Comparison of ENCODE assay signal across 8 cellular contexts in genomic region chr9:120868676-120869359, GRCh38. TPM values are rescaled to one million over a fixed set of nuclear protein-coding genes. Genes with fewer than 3 reads are reported as not detected.
A peak's percentile ranks its signal among the peaks of the same experiment; 100 is the strongest.
DNase-seq lines count a peak whose midpoint lies in the region; ATAC-seq, FAIRE-seq and TF ChIP-seq lines count a peak whose summit lies in the region.

No MANE protein-coding gene starts in this region.

- peak; percentile 43 for TF ChIP-seq POLR2A in GM19193 (IDR thresholded peaks at IDR 0.05; ENCODE audit: extremely low read depth, insufficient read depth, insufficient read length)

- no peak for TF ChIP-seq EP300 in neural cell (conservative IDR thresholded peaks at IDR 0.05; ENCODE audit: poor library complexity, severe bottlenecking)

- H3K4me2 ChIP-seq in BLaER1 treated with 17β-estradiol and CSF1 and Interleukin-3, amounts not matched to agents 10 nM and 100 nM, result peak overlapping the region; percentile 77 to 94 (median 85)
- no peak overlapping the region for H3K4me2 ChIP-seq in neural cell (ENCODE audit: low read length)

- H3K9ac ChIP-seq in BLaER1 treated with 17β-estradiol and CSF1 and Interleukin-3, amounts not matched to agents 10 nM and 100 nM, result peak overlapping the region; percentile 64 to 78 (median 73); a peak in 21 of 22 replicates
- H3K9ac ChIP-seq in neural cell (ENCODE audit: low read length), result peak overlapping the region; percentile 23

- peak overlapping the region; percentile 66 to 79 (median 75); a peak in 21 of 22 replicates for H3K27ac ChIP-seq in BLaER1 treated with 17β-estradiol and CSF1 and Interleukin-3, amounts not matched to agents 10 nM and 100 nM
- no peak overlapping the region for H3K27ac ChIP-seq in neural cell (ENCODE audit: low read length)

- H3K27me3 Mint-ChIP-seq in stimulated activated naive CD8-positive, alpha-beta T cell treated with anti-CD3 and anti-CD28 coated beads, Interleukin-15, amount 100 ng/mL, for 72 hours, result no peaks in the 10 kb centered on the region

- no peaks in the 10 kb centered on the region for H3K27me3 ChIP-seq in BLaER1 treated with 17β-estradiol and CSF1 and Interleukin-3, amounts not matched to agents 10 nM and 100 nM
- H3K27me3 ChIP-seq in neural cell (ENCODE audit: insufficient read depth, low read depth, low read length), result no peaks in the 10 kb centered on the region

- TF ChIP-seq CTCF in neural cell (IDR thresholded peaks at IDR 0.05; ENCODE audit: poor library complexity, severe bottlenecking), result peak; percentile 44

- H3K9me3 Mint-ChIP-seq in stimulated activated naive CD8-positive, alpha-beta T cell treated with anti-CD3 and anti-CD28 coated beads, Interleukin-15, amount 100 ng/mL, for 72 hours, result no peaks in the 10 kb centered on the region

- H3K27ac Mint-ChIP-seq in stimulated activated naive CD8-positive, alpha-beta T cell treated with anti-CD3 and anti-CD28 coated beads, Interleukin-15, amount 100 ng/mL, for 72 hours, result peak overlapping the region; percentile 94 to 96

- DNase-seq in RCC 7860 (ENCODE audit: low spot score) (peak; percentile 88), fibroblast of the conjunctiva (ENCODE audit: low read depth) (peak; percentile 91)
- DNase-seq in activated effector memory CD4-positive, alpha-beta T cell treated with Interleukin-2 at 50 U/mL for 16 hours, result peak; percentile 96
- peak; percentile 94 for DNase-seq in stimulated activated naive CD8-positive, alpha-beta T cell treated with anti-CD3 and anti-CD28 coated beads, Interleukin-15, amount 100 ng/mL, for 72 hours

- no peak overlapping the region for H2AFZ ChIP-seq in neural cell (ENCODE audit: low read depth, low read length)

- peaks cover 4% of the 10 kb centered on the region for H3F3A ChIP-seq in neural cell (ENCODE audit: insufficient read depth, low read length, poor library complexity, severe bottlenecking)

- peak; percentile 80 for ATAC-seq in HG03439 (IDR thresholded peaks at IDR 0.05; ENCODE audit: unreplicated experiment)
- peak; percentile 89 for ATAC-seq in stimulated activated naive CD8-positive, alpha-beta T cell treated with anti-CD3 and anti-CD28 coated beads, Interleukin-15, amount 100 ng/mL, for 72 hours

- H3K4me3 Mint-ChIP-seq in stimulated activated naive CD8-positive, alpha-beta T cell treated with anti-CD3 and anti-CD28 coated beads, Interleukin-15, amount 100 ng/mL, for 72 hours, result peak overlapping the region; percentile 87 to 88

- H3K36me3 ChIP-seq in BLaER1 treated with 17β-estradiol and CSF1 and Interleukin-3, amounts not matched to agents 10 nM and 100 nM, result peaks cover 44 to 82% (median 75%) of the 10 kb centered on the region in 11 experiments
- H3K36me3 ChIP-seq in neural cell (ENCODE audit: insufficient read depth, low read length), result no peaks in the 10 kb centered on the region

- TF ChIP-seq RAD21 in neural cell (conservative IDR thresholded peaks at IDR 0.05), result no peak

- no peak for FAIRE-seq in RCC 7860 (lab: Jason Lieb, UNC)

- H4K20me1 ChIP-seq in BLaER1 treated with 17β-estradiol and CSF1 and Interleukin-3, amounts not matched to agents 10 nM and 100 nM, result peaks cover 0 to 15% (median 0%) of the 10 kb centered on the region in 11 experiments; a peak in 2 of 22 replicates
- H4K20me1 ChIP-seq in neural cell (ENCODE audit: insufficient read depth), result no peaks in the 10 kb centered on the region

- H3K4me1 Mint-ChIP-seq in stimulated activated naive CD8-positive, alpha-beta T cell treated with anti-CD3 and anti-CD28 coated beads, Interleukin-15, amount 100 ng/mL, for 72 hours, result peaks cover 73% of the 10 kb centered on the region

- H3K4me1 ChIP-seq in BLaER1 treated with 17β-estradiol and CSF1 and Interleukin-3, amounts not matched to agents 10 nM and 100 nM, result peaks cover 20 to 34% (median 32%) of the 10 kb centered on the region in 10 experiments

- H3K79me2 ChIP-seq in neural cell (replicated peaks; ENCODE audit: insufficient read depth, low read length), result no peaks in the 10 kb centered on the region

- no peaks in the 10 kb centered on the region for H3K9me2 ChIP-seq in neural cell (ENCODE audit: insufficient read depth, low read length)

- no peaks in the 10 kb centered on the region for H3K9me3 ChIP-seq in BLaER1 treated with 17β-estradiol and CSF1 and Interleukin-3, amounts not matched to agents 10 nM and 100 nM (replicated peaks in 1 of 11)
- H3K9me3 ChIP-seq in neural cell (ENCODE audit: low read length), result no peaks in the 10 kb centered on the region

- H3K4me3 ChIP-seq in BLaER1 treated with 17β-estradiol and CSF1 and Interleukin-3, amounts not matched to agents 10 nM and 100 nM, result peak overlapping the region; percentile 51 to 70 (median 61)
- peak overlapping the region; percentile 61 for H3K4me3 ChIP-seq in neural cell (ENCODE audit: low read length)

TF ChIP-seq in neural cell, 6 proteins besides CTCF, POLR2A, EP300 and RAD21:
- TF ChIP-seq SMC3 (conservative IDR thresholded peaks at IDR 0.05; ENCODE audit: poor library complexity), result no peak
- TF ChIP-seq MXI1 (conservative IDR thresholded peaks at IDR 0.05; ENCODE audit: poor library complexity, severe bottlenecking), result no peak
- TF ChIP-seq, protein P1, sequence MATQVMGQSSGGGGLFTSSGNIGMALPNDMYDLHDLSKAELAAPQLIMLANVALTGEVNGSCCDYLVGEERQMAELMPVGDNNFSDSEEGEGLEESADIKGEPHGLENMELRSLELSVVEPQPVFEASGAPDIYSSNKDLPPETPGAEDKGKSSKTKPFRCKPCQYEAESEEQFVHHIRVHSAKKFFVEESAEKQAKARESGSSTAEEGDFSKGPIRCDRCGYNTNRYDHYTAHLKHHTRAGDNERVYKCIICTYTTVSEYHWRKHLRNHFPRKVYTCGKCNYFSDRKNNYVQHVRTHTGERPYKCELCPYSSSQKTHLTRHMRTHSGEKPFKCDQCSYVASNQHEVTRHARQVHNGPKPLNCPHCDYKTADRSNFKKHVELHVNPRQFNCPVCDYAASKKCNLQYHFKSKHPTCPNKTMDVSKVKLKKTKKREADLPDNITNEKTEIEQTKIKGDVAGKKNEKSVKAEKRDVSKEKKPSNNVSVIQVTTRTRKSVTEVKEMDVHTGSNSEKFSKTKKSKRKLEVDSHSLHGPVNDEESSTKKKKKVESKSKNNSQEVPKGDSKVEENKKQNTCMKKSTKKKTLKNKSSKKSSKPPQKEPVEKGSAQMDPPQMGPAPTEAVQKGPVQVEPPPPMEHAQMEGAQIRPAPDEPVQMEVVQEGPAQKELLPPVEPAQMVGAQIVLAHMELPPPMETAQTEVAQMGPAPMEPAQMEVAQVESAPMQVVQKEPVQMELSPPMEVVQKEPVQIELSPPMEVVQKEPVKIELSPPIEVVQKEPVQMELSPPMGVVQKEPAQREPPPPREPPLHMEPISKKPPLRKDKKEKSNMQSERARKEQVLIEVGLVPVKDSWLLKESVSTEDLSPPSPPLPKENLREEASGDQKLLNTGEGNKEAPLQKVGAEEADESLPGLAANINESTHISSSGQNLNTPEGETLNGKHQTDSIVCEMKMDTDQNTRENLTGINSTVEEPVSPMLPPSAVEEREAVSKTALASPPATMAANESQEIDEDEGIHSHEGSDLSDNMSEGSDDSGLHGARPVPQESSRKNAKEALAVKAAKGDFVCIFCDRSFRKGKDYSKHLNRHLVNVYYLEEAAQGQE (IDR thresholded peaks at IDR 0.05; ENCODE audit: borderline replicate concordance), result no peak
- TF ChIP-seq EZH2 (IDR thresholded peaks at IDR 0.05; ENCODE audit: borderline replicate concordance, insufficient read depth, low read length, poor library complexity, severe bottlenecking), result no peak
- no peak for TF ChIP-seq TAF1 (IDR thresholded peaks at IDR 0.05; ENCODE audit: low read depth)
- TF ChIP-seq POLR2AphosphoS5 (IDR thresholded peaks at IDR 0.05), result no peak
TF ChIP-seq in neural cell: peak in this region for 0.

RNA-seq across cellular contexts. Expression of gene PHF19, which starts 8.2 kb away (rescaled TPM):
- 3.0 and 4.9 TPM in 2 replicates for polyA plus RNA-seq in neural cell
- 1.9 and 4.6 TPM in 2 replicates for polyA minus RNA-seq in neural cell

RNA-seq across cellular contexts. Expression of gene PSMD5, which starts 26.1 kb away (rescaled TPM):
- polyA plus RNA-seq in neural cell, result 11.1 and 11.7 TPM in 2 replicates
- 15.3 and 16.7 TPM in 2 replicates for polyA minus RNA-seq in neural cell

RNA-seq across cellular contexts. Expression of gene TRAF1, which starts 57.8 kb away (rescaled TPM):
- 0.42 and 0.89 TPM in 2 replicates for polyA plus RNA-seq in neural cell
- polyA minus RNA-seq in neural cell, result 0.35 and 0.49 TPM in 2 replicates
